20 cellular contexts compared by ENCODE assay signal in the genomic region with DNA sequence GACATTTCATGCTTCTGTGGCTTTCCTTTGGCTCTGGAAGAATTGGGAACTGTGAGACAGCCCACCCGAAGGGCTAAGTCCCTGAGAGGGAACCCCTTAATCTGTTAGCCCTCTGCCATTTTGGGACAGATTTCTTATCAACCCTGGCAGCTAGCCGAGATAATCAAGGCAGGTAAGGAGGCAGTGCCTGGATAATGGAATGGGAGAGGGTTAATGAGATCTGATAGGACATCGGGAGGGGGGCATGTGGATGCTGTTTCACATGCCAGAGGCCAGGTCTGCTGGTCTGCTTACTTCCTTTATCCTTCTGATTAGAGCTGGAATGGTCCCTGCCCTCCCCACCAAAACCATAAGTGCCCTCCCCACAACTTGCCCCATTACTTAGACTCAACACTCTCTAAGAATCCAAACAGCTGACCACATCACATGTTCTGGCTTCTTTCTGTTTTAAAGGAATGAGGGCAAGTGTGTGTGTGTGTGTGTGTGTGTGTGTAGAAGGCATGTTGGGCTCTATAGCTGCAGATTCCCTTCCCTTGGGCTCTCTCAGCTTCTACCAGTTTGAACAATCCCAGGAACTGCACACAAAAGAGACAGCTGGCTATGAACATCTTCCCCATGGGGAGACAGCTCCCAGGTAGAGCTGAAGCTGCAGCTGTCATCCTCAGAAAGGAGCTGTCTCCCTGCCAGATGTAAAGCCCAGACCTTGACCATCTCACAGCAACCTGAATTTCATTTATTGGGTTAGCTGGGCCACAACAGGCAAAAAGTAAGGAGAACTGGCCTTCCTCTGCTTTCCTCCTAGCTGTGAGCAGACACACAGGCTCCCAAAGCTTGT.
DNase-seq lines count a peak whose midpoint lies in the region; ATAC-seq, FAIRE-seq and TF ChIP-seq lines count a peak whose summit lies in the region.
"Had no signal": no experiment of that assay in that cellular context is flagged by ENCODE, and none has a peak within 500 bp of the region (broad histone marks: within the 10 kb centered on the region; RNA-seq: fewer than 3 reads in every experiment).

No MANE protein-coding gene starts in this region.

- no peaks in the 10 kb centered on the region for H4K20me1 ChIP-seq in H1 (replicated peaks in 1 of 2; ENCODE audit: control insufficient read depth in 1 of 2, insufficient read depth in 2 of 2, low read length in 2 of 2)

- no peak overlapping the region for H2BK120ac ChIP-seq in H1 (replicated peaks; ENCODE audit: low read depth, low read length)
- H2BK120ac ChIP-seq in neuronal stem cell (ENCODE audit: low read depth, low read length) = no peak overlapping the region

- H2BK5ac ChIP-seq in H1 (ENCODE audit: low read depth, low read length) (no peak overlapping the region), neuronal stem cell (ENCODE audit: low read length) (no peak overlapping the region)

- no peak overlapping the region for H3K18ac ChIP-seq in H1 (ENCODE audit: extremely low read depth, low read length)
- no peak overlapping the region for H3K18ac ChIP-seq in neuronal stem cell (ENCODE audit: low read length)

- H2BK12ac ChIP-seq in H1 (ENCODE audit: low read depth, low read length) (no peak overlapping the region), neuronal stem cell (ENCODE audit: low read length) (no peak overlapping the region)

- POLR2A ChIA-PET in H1 (lab: Charles Lee; ENCODE audit: partially characterized antibody) = interaction anchor here (0.6 kb wide), 1 partner anchor 44 kb away, joined by 5 read pairs; no protein-coding TSS in a partner anchor

- no peak overlapping the region for H3K56ac ChIP-seq in H1 (replicated peaks; ENCODE audit: insufficient read length, low read depth, low read length)

- H3K23me2 ChIP-seq in H1 (ENCODE audit: low read depth, low read length) = no peaks in the 10 kb centered on the region; the same call in 1 of the 2 replicates

- H3K9me3 ChIP-seq in BE2C = no peaks in the 10 kb centered on the region
- H3K9me3 ChIP-seq in SJCRH30 (replicated peaks) = no peaks in the 10 kb centered on the region
- no peaks in the 10 kb centered on the region for H3K9me3 ChIP-seq in H1 (ENCODE audit: insufficient read depth in 2 of 2, low read depth in 1 of 2, low read length in 1 of 2)
- H3K9me3 ChIP-seq in neuronal stem cell (replicated peaks in 1 of 2; ENCODE audit: control insufficient read depth in 2 of 2, insufficient read depth in 1 of 2, low read depth in 1 of 2, low read length in 2 of 2) = no peaks in the 10 kb centered on the region
- H3K9me3 ChIP-seq: esophagus muscularis mucosa, upper lobe of right lung had no signal

- TF ChIP-seq POLR2A in H1 (IDR thresholded peaks at IDR 0.05; ENCODE audit: control extremely low read depth in 1 of 2, low read depth in 2 of 2, low read length in 2 of 2) = no peak

- no peak overlapping the region for H2BK20ac ChIP-seq in H1 (ENCODE audit: low read length)

- no peak overlapping the region for H3K27ac ChIP-seq in SJCRH30
- no peak overlapping the region for H3K27ac ChIP-seq in H1 (ENCODE audit: low read depth, low read length)
- H3K27ac ChIP-seq in neuronal stem cell (replicated peaks; ENCODE audit: low read length) = no peak overlapping the region
- H3K27ac ChIP-seq: esophagus muscularis mucosa, upper lobe of right lung had no signal

- H3K4me1 ChIP-seq in BE2C = peaks cover 39% of the 10 kb centered on the region
- H3K4me1 ChIP-seq in SJCRH30 = peaks cover 7% of the 10 kb centered on the region; the same call in 1 of the 2 replicates
- no peaks in the 10 kb centered on the region for H3K4me1 ChIP-seq in H1 (replicated peaks in 1 of 4; ENCODE audit: control insufficient read depth in 3 of 4, insufficient read depth in 4 of 4, low read length in 3 of 4)
- peaks cover 0 to 2% of the 10 kb centered on the region in 2 donors for H3K4me1 ChIP-seq in neuronal stem cell (ENCODE audit: control insufficient read depth in 2 of 2, insufficient read depth in 1 of 2, low read depth in 1 of 2, low read length in 2 of 2)

- CTCF ChIA-PET in H1 (lab: Charles Lee; ENCODE audit: partially characterized antibody) = interaction anchor here (0.9 to 1.1 kb wide), 2 partner anchors 10 to 150 kb away, joined by 3 to 4 read pairs; no protein-coding TSS in a partner anchor

- H3K4ac ChIP-seq in H1 (replicated peaks; ENCODE audit: insufficient read length, low read depth, low read length) = no peak overlapping the region
- H3K4ac ChIP-seq in neuronal stem cell (ENCODE audit: low read length) = no peak overlapping the region

- H3K27me3 ChIP-seq in BE2C (no peaks in the 10 kb centered on the region), SJCRH30 (no peaks in the 10 kb centered on the region), H1 (replicated peaks in 1 of 4; ENCODE audit: control insufficient read depth in 3 of 4, extremely low read depth in 1 of 4, insufficient read depth in 3 of 4, low read length in 3 of 4) (no peaks in the 10 kb centered on the region), neuronal stem cell (ENCODE audit: control insufficient read depth in 3 of 3, insufficient read depth in 3 of 3, low read depth in 1 of 3, low read length in 3 of 3) (no peaks in the 10 kb centered on the region)
- H3K27me3 ChIP-seq: esophagus muscularis mucosa, upper lobe of right lung had no signal

- H2AFZ ChIP-seq in H1 (ENCODE audit: low read length) (0 out of 2 replicates have a peak overlapping the region, but pooled peaks have one; percentile 37), neuronal stem cell (ENCODE audit: low read length) (peak overlapping the region; percentile 21)

- no peaks in the 10 kb centered on the region for H3K79me2 ChIP-seq in H1 (ENCODE audit: control insufficient read depth in 1 of 2, insufficient read depth in 2 of 2, low read length in 2 of 2)

- TF ChIP-seq CTCF in BE2C (IDR thresholded peaks at IDR 0.05; ENCODE audit: low read depth, low read length) = no peak; the same call in 1 of the 2 replicates
- TF ChIP-seq CTCF in H1 (IDR thresholded peaks at IDR 0.05; ENCODE audit: control extremely low read depth in 1 of 3, insufficient read depth in 1 of 3, low read depth in 1 of 3, low read length in 3 of 3) = no peak

- H3K36me3 ChIP-seq in BE2C (no peaks in the 10 kb centered on the region), SJCRH30 (no peaks in the 10 kb centered on the region), H1 (ENCODE audit: control insufficient read depth in 2 of 4, insufficient read depth in 4 of 4, low read length in 3 of 4) (no peaks in the 10 kb centered on the region), neuronal stem cell (replicated peaks in 1 of 2; ENCODE audit: control insufficient read depth in 2 of 2, insufficient read depth in 2 of 2, low read length in 2 of 2) (no peaks in the 10 kb centered on the region)
- H3K36me3 ChIP-seq: esophagus muscularis mucosa, upper lobe of right lung had no signal

- H2AK5ac ChIP-seq in H1 (ENCODE audit: low read depth, low read length) = no peak overlapping the region
- H2AK5ac ChIP-seq in neuronal stem cell (ENCODE audit: low read depth, low read length) = no peak overlapping the region

- H3K9ac ChIP-seq in H1 (replicated peaks in 1 of 4; ENCODE audit: extremely low read depth in 1 of 4, low read depth in 3 of 4, low read length in 3 of 4) = no peak overlapping the region
- H3K9ac ChIP-seq in neuronal stem cell (ENCODE audit: low read depth, low read length, poor library complexity) = no peak overlapping the region

- no peak for ATAC-seq in GM19467 (IDR thresholded peaks at IDR 0.05; ENCODE audit: unreplicated experiment)
- ATAC-seq: effector memory CD8-positive, alpha-beta T cell; sciatic nerve; T-cell; upper lobe of right lung had no signal

- H3K4me3 ChIP-seq in BE2C (ENCODE audit: low read depth, low read length) (no peak overlapping the region), SJCRH30 (no peak overlapping the region), H1 (ENCODE audit: extremely low read depth in 1 of 4, insufficient read depth in 2 of 4, low read depth in 3 of 4, low read length in 4 of 4) (no peak overlapping the region), neuronal stem cell (ENCODE audit: low read length in 2 of 2) (no peak overlapping the region)
- H3K4me3 ChIP-seq: esophagus muscularis mucosa, upper lobe of right lung had no signal

- no peak for FAIRE-seq in H1 (lab: Jason Lieb, UNC)
- FAIRE-seq: TTC549 had no signal

- H3K23ac ChIP-seq in H1 (ENCODE audit: insufficient read length) (no peak overlapping the region), neuronal stem cell (ENCODE audit: low read depth, low read length, poor library complexity) (no peak overlapping the region)

- H3K79me1 ChIP-seq in H1 (ENCODE audit: low read depth, low read length) = no peaks in the 10 kb centered on the region
- no peaks in the 10 kb centered on the region for H3K79me1 ChIP-seq in neuronal stem cell (ENCODE audit: low read depth, low read length)

- H4K8ac ChIP-seq in H1 (ENCODE audit: extremely low read depth, insufficient read depth, low read length) (no peak overlapping the region), neuronal stem cell (ENCODE audit: low read depth, low read length) (no peak overlapping the region)

- no peak overlapping the region for H4K5ac ChIP-seq in H1 (ENCODE audit: insufficient read length, low read depth, low read length)

- H3K14ac ChIP-seq in H1 (ENCODE audit: insufficient read length) = no peak overlapping the region
- H3K14ac ChIP-seq in neuronal stem cell (ENCODE audit: low read length) = no peak overlapping the region

- no peak overlapping the region for H3K4me2 ChIP-seq in H1 (ENCODE audit: insufficient read depth in 1 of 2, low read depth in 2 of 2, low read length in 2 of 2)
- no peak overlapping the region for H3K4me2 ChIP-seq in neuronal stem cell (ENCODE audit: insufficient read depth, low read length, poor library complexity, severe bottlenecking)

- no peak overlapping the region for H2BK15ac ChIP-seq in H1 (ENCODE audit: low read length)
- no peak overlapping the region for H2BK15ac ChIP-seq in neuronal stem cell (ENCODE audit: low read length)

- TF ChIP-seq EP300 in H1 (IDR thresholded peaks at IDR 0.05; ENCODE audit: borderline replicate concordance in 1 of 2, low read depth in 2 of 2, low read length in 2 of 2) = no peak

- 93% methylated on average over 3 of the region's 3 CpGs; no CpG with 5 or more reads in 1 of the 2 experiments for WGBS in H1 (ENCODE audit: extremely low coverage in 1 of 2, insufficient coverage in 1 of 2, insufficient read length in 1 of 2, insufficient replicate concordance in 2 of 2, low coverage in 1 of 2, low lambda C conversion rate in 2 of 2, missing lambda C conversion rate in 1 of 2), 2 experiments
- WGBS in neuronal stem cell (ENCODE audit: extremely low coverage in 2 of 2, insufficient read length in 2 of 2, insufficient replicate concordance in 1 of 2), 2 donors = no CpG with 5 or more reads among the region's 3 CpGs

- DNase-seq in BE2C (peak; percentile 71), SJCRH30 (peak; percentile 18 to 54), H1 (ENCODE audit: low read depth in 1 of 2, low spot score in 2 of 2) (no peak), neuronal stem cell (ENCODE audit: low spot score) (no peak), UCSD-AML1 (lab: John Stamatoyannopoulos, UW; ENCODE audit: unreplicated experiment) (no peak), SW480 (ENCODE audit: low spot score) (no peak)
- DNase-seq: activated naive CD4-positive, alpha-beta T cell treated with anti-CD3 and anti-CD28 coated beads, Interleukin-2, amount 50 U/mL, for 16 hours; activated T-cell treated with anti-CD3 and anti-CD28 coated beads, Interleukin-2, amount 50 U/mL, for 24 hours; anterior cingulate cortex; effector memory CD8-positive, alpha-beta T cell; GF-D8; KG1; naive B cell; NCI-H146; T-cell; upper lobe of right lung had no signal

- H4K91ac ChIP-seq in H1 (replicated peaks; ENCODE audit: insufficient read length, low read length) = no peak overlapping the region
- H4K91ac ChIP-seq in neuronal stem cell (ENCODE audit: low read depth, low read length, poor library complexity) = no peak overlapping the region

- no peak for TF ChIP-seq RAD21 in H1 (IDR thresholded peaks at IDR 0.05 in 1 of 2, conservative IDR thresholded peaks at IDR 0.05 in 1 of 2; ENCODE audit: low read depth in 2 of 2, low read length in 2 of 2)

Comparison
In these comparisons a context has a peak if more than half of its experiments do, and no peak if none do; other contexts are left out.
1. DNase-seq: peak in BE2C (single experiment) and SJCRH30 (2 of 2); none in H1 (0 of 2), neuronal stem cell (single experiment), UCSD-AML1 (single experiment) and SW480 (single experiment).